ENCODE assay signal across 19 cellular contexts in genomic region chr2:50444286-50444685, GRCh38.
A peak's percentile ranks its signal among the peaks of the same experiment; 100 is the strongest.
DNase-seq lines count a peak whose midpoint lies in the region; ATAC-seq and TF ChIP-seq lines count a peak whose summit lies in the region.
"Had no signal": no experiment of that assay in that cellular context is flagged by ENCODE, and none has a peak within 500 bp of the region (broad histone marks: within the 10 kb centered on the region; RNA-seq: fewer than 3 reads in every experiment).

No MANE protein-coding gene starts in this region.

- intact Hi-C loops in ascending aorta (cut with DNase I), result no loop called here

- H2AFZ ChIP-seq in MM.1S (ENCODE audit: low read length), result no peak overlapping the region

- H3K4me2 ChIP-seq in MM.1S (ENCODE audit: low read depth, low read length), result no peak overlapping the region

- H3K9me3 ChIP-seq in ascending aorta, result no peaks in the 10 kb centered on the region
- H3K9me3 ChIP-seq in MM.1S (replicated peaks; ENCODE audit: insufficient read depth, low read length), result no peaks in the 10 kb centered on the region

- H3K4me1 ChIP-seq in ascending aorta (no peaks in the 10 kb centered on the region), MM.1S (ENCODE audit: low read length) (no peaks in the 10 kb centered on the region)

- no peaks in the 10 kb centered on the region for H3K27me3 ChIP-seq in ascending aorta
- H3K27me3 ChIP-seq in MM.1S (replicated peaks; ENCODE audit: insufficient read depth, low read length), result no peaks in the 10 kb centered on the region

- no peak for TF ChIP-seq CTCF in ascending aorta (IDR thresholded peaks at IDR 0.05)
- no peak for TF ChIP-seq CTCF in MM.1S (IDR thresholded peaks at IDR 0.05; ENCODE audit: low read length)

- H3K27ac ChIP-seq in ascending aorta (no peak overlapping the region), MM.1S (ENCODE audit: low read length) (no peak overlapping the region)
- H3K27ac ChIP-seq: 22Rv1 had no signal

- H3F3A ChIP-seq in MM.1S (ENCODE audit: insufficient read depth, low read length), result no peaks in the 10 kb centered on the region

- no peak for ATAC-seq in HG03039 (IDR thresholded peaks at IDR 0.05; ENCODE audit: unreplicated experiment)
- ATAC-seq: sciatic nerve had no signal

- no peaks in the 10 kb centered on the region for H4K20me1 ChIP-seq in MM.1S (ENCODE audit: insufficient read depth, low read length)

- DNase-seq in NCI-H1092 treated with DMSO at 0.1 percent for 48 hours (lab: John Stamatoyannopoulos, UW) (peak; percentile 30), NCI-H1092 (lab: John Stamatoyannopoulos, UW) (no peak), NCI-H1436 (lab: John Stamatoyannopoulos, UW) (peak; percentile 31), NCI-H774 (lab: John Stamatoyannopoulos, UW) (peak; percentile 26), renal cortical epithelial cell (ENCODE audit: low read depth) (peak; percentile 15), ascending aorta (ENCODE audit: low spot score in 2 of 2) (no peak), MM.1S (no peak)
- DNase-seq: activated CD4-positive, alpha-beta T cell treated with anti-CD3 and anti-CD28 coated beads for 48 hours; activated naive CD8-positive, alpha-beta T cell treated with anti-CD3 and anti-CD28 coated beads for 36 hours; CD4-positive, alpha-beta T cell; KG1; midbrain; nucleus accumbens; stimulated activated CD4-positive, alpha-beta T cell treated with anti-CD3 and anti-CD28 coated beads, Interleukin-4, amount 100 ng/mL, for 1 hour; T-helper 9 cell; trophoblast cell had no signal

- no peak overlapping the region for H3K9ac ChIP-seq in MM.1S (ENCODE audit: low read length)

- H3K36me3 ChIP-seq in ascending aorta (no peaks in the 10 kb centered on the region), MM.1S (replicated peaks; ENCODE audit: insufficient read depth, low read length) (no peaks in the 10 kb centered on the region)

- H3K9me2 ChIP-seq in MM.1S (replicated peaks; ENCODE audit: insufficient read depth, low read length), result no peaks in the 10 kb centered on the region

- H3K4me3 ChIP-seq in ascending aorta (no peak overlapping the region), MM.1S (ENCODE audit: low read length) (no peak overlapping the region)

- H3K79me2 ChIP-seq in MM.1S (ENCODE audit: low read length), result no peaks in the 10 kb centered on the region

Comparison
In these comparisons a context has a peak if more than half of its experiments do, and no peak if none do; other contexts are left out.
1. DNase-seq: peak in NCI-H1092 treated with DMSO at 0.1 percent for 48 hours (single experiment), NCI-H1436 (single experiment), NCI-H774 (single experiment) and renal cortical epithelial cell (single experiment); none in NCI-H1092 (single experiment), ascending aorta (0 of 2) and MM.1S (single experiment).